Comparison of ENCODE assay signal across 8 cellular contexts in the genomic region with DNA sequence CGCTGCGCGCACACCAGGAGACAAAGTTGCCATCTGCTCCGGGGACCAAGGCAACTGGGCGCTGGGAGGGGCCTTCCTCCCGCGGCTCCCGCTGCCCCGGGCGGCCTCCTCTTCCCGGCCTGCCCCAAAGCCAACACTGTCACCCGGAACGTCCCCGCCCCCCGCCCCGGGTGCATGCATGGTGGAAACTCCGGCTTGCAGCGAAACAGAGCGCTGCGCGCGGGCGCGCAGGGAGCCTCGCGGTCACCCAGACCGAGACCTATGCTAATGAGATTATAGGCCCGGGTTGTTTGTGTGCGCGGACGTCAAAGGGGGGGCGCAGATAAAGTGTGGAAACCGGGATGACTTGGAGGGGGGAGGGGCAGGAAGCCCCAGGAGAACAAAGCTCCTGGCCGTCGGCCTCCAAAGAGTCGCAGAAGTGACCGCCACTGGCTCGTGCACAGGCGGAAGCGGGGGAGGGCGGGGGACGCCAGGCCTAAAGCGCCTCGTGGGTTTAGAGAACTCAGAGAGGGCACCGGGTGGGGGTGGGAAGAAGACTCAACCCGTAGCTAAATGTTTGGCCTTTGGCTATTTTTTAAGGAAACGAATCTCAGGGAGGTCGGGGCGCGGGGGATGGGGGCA.
DNase-seq lines count a peak whose midpoint lies in the region; ATAC-seq, FAIRE-seq and TF ChIP-seq lines count a peak whose summit lies in the region.

No MANE protein-coding gene starts in this region.

- H3K27me3 ChIP-seq in CD8-positive, alpha-beta memory T cell (ENCODE audit: insufficient read depth, low read length, poor library complexity, severe bottlenecking) = no peaks in the 10 kb centered on the region
- no peaks in the 10 kb centered on the region for H3K27me3 ChIP-seq in prostate gland (replicated peaks; ENCODE audit: insufficient read depth)

- POLR2A ChIA-PET in CD8-positive, alpha-beta memory T cell (lab: Charles Lee) = no interaction called here
- POLR2A ChIA-PET in activated naive CD8-positive, alpha-beta T cell treated with anti-CD3 and anti-CD28 coated beads, Interleukin-2, amount 10 ng/mL, durations not matched to agents 7 days and 5 days (lab: Charles Lee) = interaction anchor here (1.1 to 1.3 kb wide), 2 partner anchors 78 to 88 kb away, joined by 3 to 4 read pairs; no protein-coding TSS in a partner anchor

- no peak for DNase-seq in CD8-positive, alpha-beta memory T cell
- DNase-seq in NCI-H2081 (lab: John Stamatoyannopoulos, UW) = peak; percentile 56 to 72
- peak; percentile 57 for DNase-seq in activated naive CD8-positive, alpha-beta T cell treated with anti-CD3 and anti-CD28 coated beads, Interleukin-2, amount 10 ng/mL, durations not matched to agents 7 days and 5 days
- DNase-seq in medulla oblongata (ENCODE audit: extremely low spot score) = peak; percentile 2
- DNase-seq in NCI-H1105 (lab: John Stamatoyannopoulos, UW) = no peak
- DNase-seq in prostate gland (ENCODE audit: low spot score) = no peak
- DNase-seq in urothelium cell line (ENCODE audit: low spot score) = no peak

- FAIRE-seq in urothelium cell line (lab: Jason Lieb, UNC) = no peak

- H3K4me3 ChIP-seq in CD8-positive, alpha-beta memory T cell (ENCODE audit: low read length) = no peak overlapping the region
- H3K4me3 ChIP-seq in prostate gland = no peak overlapping the region

- H3K27ac ChIP-seq in CD8-positive, alpha-beta memory T cell (ENCODE audit: low read depth, low read length) = no peak overlapping the region
- no peak overlapping the region for H3K27ac ChIP-seq in prostate gland

- peaks cover 18 to 47% of the 10 kb centered on the region in 2 donors for H3K27me3 Mint-ChIP-seq in CD8-positive, alpha-beta memory T cell
- peaks cover 41% of the 10 kb centered on the region for H3K27me3 Mint-ChIP-seq in activated naive CD8-positive, alpha-beta T cell treated with anti-CD3 and anti-CD28 coated beads, Interleukin-2, amount 10 ng/mL, durations not matched to agents 7 days and 5 days

- no peak for ATAC-seq in activated naive CD8-positive, alpha-beta T cell treated with anti-CD3 and anti-CD28 coated beads, Interleukin-2, amount 10 ng/mL, durations not matched to agents 7 days and 5 days (ENCODE audit: low read depth)
- ATAC-seq in HG03571 (IDR thresholded peaks at IDR 0.05; ENCODE audit: unreplicated experiment) = no peak

- H3K27ac Mint-ChIP-seq in CD8-positive, alpha-beta memory T cell = no peak overlapping the region
- no peak overlapping the region for H3K27ac Mint-ChIP-seq in activated naive CD8-positive, alpha-beta T cell treated with anti-CD3 and anti-CD28 coated beads, Interleukin-2, amount 10 ng/mL, durations not matched to agents 7 days and 5 days

- peaks cover 0 to 2% (median 0%) of the 10 kb centered on the region in 5 donors for H3K9me3 Mint-ChIP-seq in CD8-positive, alpha-beta memory T cell
- no peaks in the 10 kb centered on the region for H3K9me3 Mint-ChIP-seq in activated naive CD8-positive, alpha-beta T cell treated with anti-CD3 and anti-CD28 coated beads, Interleukin-2, amount 10 ng/mL, durations not matched to agents 7 days and 5 days

- H3K4me1 ChIP-seq in CD8-positive, alpha-beta memory T cell (ENCODE audit: insufficient read depth, low read length) = peaks cover 10% of the 10 kb centered on the region
- no peaks in the 10 kb centered on the region for H3K4me1 ChIP-seq in prostate gland (replicated peaks)

- H3K4me3 Mint-ChIP-seq in CD8-positive, alpha-beta memory T cell = peak overlapping the region; percentile 46 to 81 (median 66)
- peak overlapping the region; percentile 78 for H3K4me3 Mint-ChIP-seq in activated naive CD8-positive, alpha-beta T cell treated with anti-CD3 and anti-CD28 coated beads, Interleukin-2, amount 10 ng/mL, durations not matched to agents 7 days and 5 days

- WGBS in prostate gland = 35% methylated on average over 27 of the region's 50 CpGs

- H3K4me1 Mint-ChIP-seq in CD8-positive, alpha-beta memory T cell = peaks cover 18 to 42% (median 24%) of the 10 kb centered on the region in 3 donors
- peaks cover 26% of the 10 kb centered on the region for H3K4me1 Mint-ChIP-seq in activated naive CD8-positive, alpha-beta T cell treated with anti-CD3 and anti-CD28 coated beads, Interleukin-2, amount 10 ng/mL, durations not matched to agents 7 days and 5 days

- H3K36me3 ChIP-seq in CD8-positive, alpha-beta memory T cell (ENCODE audit: insufficient read depth, low read length) = no peaks in the 10 kb centered on the region
- H3K36me3 ChIP-seq in prostate gland = no peaks in the 10 kb centered on the region

- no peaks in the 10 kb centered on the region for H3K9me3 ChIP-seq in CD8-positive, alpha-beta memory T cell (ENCODE audit: low read length)
- no peaks in the 10 kb centered on the region for H3K9me3 ChIP-seq in prostate gland

- no peak for TF ChIP-seq POLR2A in prostate gland (IDR thresholded peaks at IDR 0.05)

- no peak for TF ChIP-seq CTCF in prostate gland (IDR thresholded peaks at IDR 0.05)

- intact Hi-C loops in prostate gland (cut with DNase I) = no loop called here

- H3K36me3 Mint-ChIP-seq in CD8-positive, alpha-beta memory T cell = no peaks in the 10 kb centered on the region
- no peaks in the 10 kb centered on the region for H3K36me3 Mint-ChIP-seq in activated naive CD8-positive, alpha-beta T cell treated with anti-CD3 and anti-CD28 coated beads, Interleukin-2, amount 10 ng/mL, durations not matched to agents 7 days and 5 days

- CTCF ChIA-PET in CD8-positive, alpha-beta memory T cell (lab: Charles Lee) = no interaction called here

Comparison
In these comparisons a context has a peak if more than half of its experiments do, and no peak if none do; other contexts are left out.
1. DNase-seq: peak in NCI-H2081 (2 of 2), activated naive CD8-positive, alpha-beta T cell treated with anti-CD3 and anti-CD28 coated beads, Interleukin-2, amount 10 ng/mL, durations not matched to agents 7 days and 5 days (single experiment) and medulla oblongata (single experiment); none in CD8-positive, alpha-beta memory T cell (0 of 5), NCI-H1105 (single experiment), prostate gland (single experiment) and urothelium cell line (single experiment).